ENCODE assay signal across 30 cellular contexts in the genomic region with DNA sequence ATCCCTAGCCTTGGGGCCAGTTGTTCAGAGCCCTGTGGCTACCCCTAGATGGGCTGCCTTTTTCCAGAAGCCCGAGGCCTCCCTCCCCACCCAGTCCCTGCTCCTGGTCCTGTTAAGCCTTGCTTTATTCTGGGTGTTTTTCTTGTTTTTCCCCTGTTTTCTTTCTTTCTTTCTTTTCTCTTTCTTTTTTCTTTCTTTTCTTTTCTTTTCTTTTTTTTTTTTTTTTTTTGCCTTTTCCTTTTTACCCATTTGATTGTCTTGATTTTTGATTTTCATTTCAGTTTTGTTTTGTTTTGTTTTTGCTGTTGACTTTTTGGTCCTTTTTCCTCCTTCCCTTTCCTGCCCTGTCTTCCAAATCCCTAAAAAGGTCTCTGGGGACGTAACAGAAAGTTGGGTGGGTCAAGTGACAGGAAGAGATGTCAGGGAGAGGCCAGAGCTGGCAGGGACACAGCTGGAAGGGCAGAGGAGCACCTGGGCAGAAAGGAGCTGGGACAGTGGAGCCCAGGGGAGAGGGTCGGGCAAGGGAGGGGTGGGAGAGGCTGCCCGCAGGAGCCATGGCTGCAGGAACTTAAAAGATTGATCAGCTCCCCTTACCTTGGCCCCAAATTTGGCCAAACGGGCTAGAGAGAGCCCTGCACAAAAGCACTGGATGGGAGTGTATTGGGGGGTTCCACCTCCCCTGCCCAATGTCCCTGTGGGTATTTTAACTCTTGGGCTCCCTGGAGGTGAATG. TPM values are rescaled to one million over a fixed set of nuclear protein-coding genes. Genes with fewer than 3 reads are reported as not detected.
DNase-seq lines count a peak whose midpoint lies in the region; ATAC-seq, FAIRE-seq and TF ChIP-seq lines count a peak whose summit lies in the region.
"Had no signal": no experiment of that assay in that cellular context is flagged by ENCODE, and none has a peak within 500 bp of the region (broad histone marks: within the 10 kb centered on the region; RNA-seq: fewer than 3 reads in every experiment).

No MANE protein-coding gene starts in this region.

- H3K4me3 ChIP-seq in iPS-20b (ENCODE audit: low read length): peak overlapping the region; percentile 43
- no peak overlapping the region for H3K4me3 ChIP-seq in pancreas
- H3K4me3 ChIP-seq: PC-9, sigmoid colon, thoracic aorta had no signal

- no peak for TF ChIP-seq CTCF in pancreas (IDR thresholded peaks at IDR 0.05)

- intact Hi-C loops in Right ventricle myocardium superior (cut with DNase I): no loop called here
- intact Hi-C loops in Right ventricle myocardium inferior (cut with DNase I): no loop called here
- intact Hi-C loops in pancreas (cut with DNase I): no loop called here

- peaks cover 2% of the 10 kb centered on the region for H3K36me3 Mint-ChIP-seq in central memory CD8-positive, alpha-beta T cell (ENCODE audit: insufficient read depth)
- H3K36me3 Mint-ChIP-seq: memory B cell had no signal

- H3K4me1 ChIP-seq in iPS-20b (ENCODE audit: insufficient read depth, low read length) (peaks cover 17% of the 10 kb centered on the region; the same call in 1 of the 2 replicates), pancreas (no peaks in the 10 kb centered on the region)

- H3K27ac Mint-ChIP-seq in central memory CD8-positive, alpha-beta T cell (ENCODE audit: low read depth): peak overlapping the region; percentile 42
- H3K27ac Mint-ChIP-seq: memory B cell had no signal

- no peak overlapping the region for H3K4me3 Mint-ChIP-seq in central memory CD8-positive, alpha-beta T cell
- H3K4me3 Mint-ChIP-seq: memory B cell, neural crest cell had no signal

- H3K27ac ChIP-seq in iPS-20b (ENCODE audit: low read length) (no peak overlapping the region), pancreas (no peak overlapping the region)
- H3K27ac ChIP-seq: PC-9, sigmoid colon, thoracic aorta had no signal

- H3K9ac ChIP-seq in iPS-20b (ENCODE audit: low read depth, low read length): no peak overlapping the region

- H3K4me1 Mint-ChIP-seq in central memory CD8-positive, alpha-beta T cell: peaks cover 4% of the 10 kb centered on the region

- H3K9me3 ChIP-seq in iPS-20b (ENCODE audit: insufficient read depth, low read depth, low read length): no peaks in the 10 kb centered on the region
- no peaks in the 10 kb centered on the region for H3K9me3 ChIP-seq in pancreas
- H3K9me3 ChIP-seq: sigmoid colon, thoracic aorta had no signal

- FAIRE-seq in pancreas (lab: Jason Lieb, UNC): no peak
- FAIRE-seq: A204.1, colon, urothelium cell line had no signal

- no peaks in the 10 kb centered on the region for H3K9me3 Mint-ChIP-seq in central memory CD8-positive, alpha-beta T cell
- H3K9me3 Mint-ChIP-seq: memory B cell, neural crest cell had no signal

- no peak for ATAC-seq in Right ventricle myocardium superior (ENCODE audit: poor library complexity)
- no peak for ATAC-seq in Right ventricle myocardium inferior
- no peak for ATAC-seq in central memory CD8-positive, alpha-beta T cell (replicated peaks; ENCODE audit: extremely low read depth, poor library complexity, severe bottlenecking)
- no peak for ATAC-seq in pancreas

- H3K27me3 Mint-ChIP-seq in central memory CD8-positive, alpha-beta T cell: peaks cover 36% of the 10 kb centered on the region

- 52 to 56% methylated on average over 5 of the region's 5 CpGs for WGBS in pancreas, 2 donors

- DNase-seq in Right ventricle myocardium superior (peak; percentile 14), Right ventricle myocardium inferior (ENCODE audit: missing footprints) (no peak), NCI-H2029 treated with DMSO at 0.1 percent for 48 hours (lab: John Stamatoyannopoulos, UW) (no peak), HUDEP-2 (lab: John Stamatoyannopoulos, UW; ENCODE audit: unreplicated experiment in 76 of 76) (no peak), pancreas (no peak), NCI-H1105 treated with DMSO at 0.1 percent for 48 hours (lab: John Stamatoyannopoulos, UW) (no peak)
- DNase-seq in central memory CD8-positive, alpha-beta T cell (ENCODE audit: low spot score in 2 of 2): no peak
- DNase-seq: activated CD4-positive, alpha-beta T cell treated with anti-CD3 and anti-CD28 coated beads, Interleukin-2, amount 50 U/mL, for 4 hours; activated naive CD4-positive, alpha-beta T cell treated with anti-CD3 and anti-CD28 coated beads, Interleukin-2, amount 50 U/mL, for 16 hours; amygdala; effector CD8-positive, alpha-beta T cell; glutamatergic neuron; Kasumi-1; NCI-H1694; NCI-H2171; NCI-H524; SIG-M5; sigmoid colon; stimulated activated naive CD4-positive, alpha-beta T cell had no signal

- H3K27me3 ChIP-seq in iPS-20b (ENCODE audit: insufficient read depth, low read length): peaks cover 44% of the 10 kb centered on the region
- H3K27me3 ChIP-seq in pancreas: no peaks in the 10 kb centered on the region

- H3K36me3 ChIP-seq in iPS-20b (ENCODE audit: insufficient read depth, low read depth, low read length) (no peaks in the 10 kb centered on the region), pancreas (no peaks in the 10 kb centered on the region)
- H3K36me3 ChIP-seq: sigmoid colon, thoracic aorta had no signal

RNA-seq across cellular contexts. Expression of gene MYH7B, which starts 27.6 kb away (rescaled TPM):
- total RNA-seq in Right ventricle myocardium superior: 222 TPM
- 230 TPM for total RNA-seq in Right ventricle myocardium inferior
- under 1 TPM; 0.09 to 0.72 (median 0.27) TPM for total RNA-seq in pancreas
- polyA plus RNA-seq in pancreas: 1 to 10 TPM; 1.9 to 2.3 TPM
- total RNA-seq: epithelial cell of proximal tubule, H4, HT1080 had no signal

RNA-seq across cellular contexts. Expression of gene GSS, which starts 27.6 kb away (rescaled TPM):
- total RNA-seq in Right ventricle myocardium superior (15.7 TPM), Right ventricle myocardium inferior (17.6 TPM), pancreas (10 to 100 TPM in 4 of 6 donors, 1 to 10 TPM in 2; 6.7 to 17.9 (median 10.7) TPM)
- 10 to 100 TPM; 28.7 to 32.2 TPM for polyA plus RNA-seq in pancreas

Comparison
In these comparisons a context has a peak if more than half of its experiments do, and no peak if none do; other contexts are left out.
1. RNA of gene MYH7B, which starts 27.6 kb away (total RNA-seq): 230 TPM in Right ventricle myocardium inferior (single experiment) and 222 TPM in Right ventricle myocardium superior (single experiment); 0.09 to 0.72 TPM in pancreas; every median in the first group is over 100 times any median in the second.